ENCODE assay signal across 8 cellular contexts in genomic region chr1:203702130-203702577, GRCh38.
DNase-seq lines count a peak whose midpoint lies in the region; TF ChIP-seq lines count a peak whose summit lies in the region.

No MANE protein-coding gene starts in this region.

- no peaks in the 10 kb centered on the region for H3K27me3 ChIP-seq in liver (ENCODE audit: control insufficient read depth in 4 of 4, insufficient read depth in 4 of 4, low read length in 3 of 4)
- no peaks in the 10 kb centered on the region for H3K27me3 ChIP-seq in MG63

- H3K27ac ChIP-seq in liver (ENCODE audit: low read depth in 1 of 2, low read length in 2 of 2): no peak overlapping the region

- no peaks in the 10 kb centered on the region for H3K4me1 Mint-ChIP-seq in chondrocyte (ENCODE audit: low read depth)

- no peak overlapping the region for H3K4me3 ChIP-seq in liver (ENCODE audit: low read depth in 1 of 3, low read length in 3 of 3)
- no peak overlapping the region for H3K4me3 ChIP-seq in MG63

- H3K9me3 ChIP-seq in liver (ENCODE audit: control insufficient read depth in 4 of 4, low read length in 3 of 4) (no peaks in the 10 kb centered on the region), MG63 (no peaks in the 10 kb centered on the region)

- WGBS in liver: 98% methylated on average over 1 of the region's 1 CpG

- H3K36me3 ChIP-seq in liver (ENCODE audit: control insufficient read depth in 4 of 4, insufficient read depth in 3 of 4, low read depth in 1 of 4, low read length in 3 of 4) (peaks cover 6 to 35% (median 19%) of the 10 kb centered on the region in 4 donors), MG63 (peaks cover 97% of the 10 kb centered on the region)

- TF ChIP-seq RAD21 in liver (IDR thresholded peaks at IDR 0.05): peak; percentile 96 to 99

- H3K36me3 Mint-ChIP-seq in chondrocyte (ENCODE audit: low read depth): peaks cover 48% of the 10 kb centered on the region

- no peaks in the 10 kb centered on the region for H3K9me3 Mint-ChIP-seq in chondrocyte (ENCODE audit: low read depth)

- no peak overlapping the region for H3K4me3 Mint-ChIP-seq in chondrocyte (ENCODE audit: unreplicated experiment)

- no peaks in the 10 kb centered on the region for H3K4me1 ChIP-seq in liver (ENCODE audit: control insufficient read depth in 4 of 4, insufficient read depth in 4 of 4, low read length in 3 of 4)

- H3K27ac Mint-ChIP-seq in chondrocyte (ENCODE audit: unreplicated experiment): no peak overlapping the region

- no peaks in the 10 kb centered on the region for H3K27me3 Mint-ChIP-seq in chondrocyte (ENCODE audit: low read depth)

- TF ChIP-seq CTCF in chondrocyte (IDR thresholded peaks at IDR 0.05) (peak; percentile 97), liver (IDR thresholded peaks at IDR 0.05; ENCODE audit: low read depth, low read length, missing input control) (peak; percentile 79)

- H3K9ac ChIP-seq in liver (ENCODE audit: low read depth in 1 of 2, low read length in 2 of 2): no peak overlapping the region

- DNase-seq in DMS79 treated with DMSO at 0.1 percent for 48 hours (lab: John Stamatoyannopoulos, UW) (peak; percentile 19), DMS79 (lab: John Stamatoyannopoulos, UW) (no peak), NCI-H128 (lab: John Stamatoyannopoulos, UW; ENCODE audit: unreplicated experiment) (peak; percentile 42), chondrocyte (ENCODE audit: low spot score) (no peak), MG63 (no peak)
- peak; percentile 51 for DNase-seq in activated CD4-positive, alpha-beta T cell treated with anti-CD3 and anti-CD28 coated beads for 1 hour
- peak; percentile 22 to 58 (median 47) for DNase-seq in stimulated activated CD4-positive, alpha-beta T cell treated with anti-CD3 and anti-CD28 coated beads, TNF-alpha, amount 100 ng/mL, for 24 hours (ENCODE audit: low read depth in 3 of 3)

TF ChIP-seq in liver, 16 proteins besides CTCF, POLR2A, EP300 and RAD21:
- TF ChIP-seq JUND (IDR thresholded peaks at IDR 0.05): no peak
- no peak for TF ChIP-seq ZBTB33 (IDR thresholded peaks at IDR 0.05)
- TF ChIP-seq REST (IDR thresholded peaks at IDR 0.05): no peak
- no peak for TF ChIP-seq NR2F2 (IDR thresholded peaks at IDR 0.05)
- no peak for TF ChIP-seq ATF3 (IDR thresholded peaks at IDR 0.05)
- TF ChIP-seq FOXA1 (IDR thresholded peaks at IDR 0.05): no peak
- no peak for TF ChIP-seq EGR1 (IDR thresholded peaks at IDR 0.05; ENCODE audit: low read depth in 2 of 2)
- no peak for TF ChIP-seq MAX (IDR thresholded peaks at IDR 0.05)
- no peak for TF ChIP-seq TAF1 (conservative IDR thresholded peaks at IDR 0.05)
- no peak for TF ChIP-seq HNF4G (IDR thresholded peaks at IDR 0.05)
- no peak for TF ChIP-seq GABPA (IDR thresholded peaks at IDR 0.05 in 1 of 2, conservative IDR thresholded peaks at IDR 0.05 in 1 of 2)
- TF ChIP-seq HNF4A (conservative IDR thresholded peaks at IDR 0.05): no peak
- TF ChIP-seq FOXA2 (IDR thresholded peaks at IDR 0.05): no peak
- no peak for TF ChIP-seq YY1 (IDR thresholded peaks at IDR 0.05)
- no peak for TF ChIP-seq SP1 (IDR thresholded peaks at IDR 0.05)
- TF ChIP-seq RXRA (IDR thresholded peaks at IDR 0.05): no peak
TF ChIP-seq in liver: peak in this region for 0.

Comparison
In these comparisons a context has a peak if more than half of its experiments do, and no peak if none do; other contexts are left out.
1. DNase-seq: peak in DMS79 treated with DMSO at 0.1 percent for 48 hours (single experiment), NCI-H128 (single experiment), activated CD4-positive, alpha-beta T cell treated with anti-CD3 and anti-CD28 coated beads for 1 hour (single experiment) and stimulated activated CD4-positive, alpha-beta T cell treated with anti-CD3 and anti-CD28 coated beads, TNF-alpha, amount 100 ng/mL, for 24 hours (3 of 3); none in DMS79 (single experiment), chondrocyte (single experiment) and MG63 (single experiment).